15 cellular contexts compared by ENCODE assay signal in genomic region chr22:33584152-33584551, GRCh38.
A peak's percentile ranks its signal among the peaks of the same experiment; 100 is the strongest.
DNase-seq lines count a peak whose midpoint lies in the region; TF ChIP-seq lines count a peak whose summit lies in the region.
"Had no signal": no experiment of that assay in that cellular context is flagged by ENCODE, and none has a peak within 500 bp of the region (broad histone marks: within the 10 kb centered on the region; RNA-seq: fewer than 3 reads in every experiment).

No MANE protein-coding gene starts in this region.

- no peak overlapping the region for H3K27ac Mint-ChIP-seq in osteocyte (ENCODE audit: unreplicated experiment)
- H3K27ac Mint-ChIP-seq: B cell; CD4-positive, CD25-positive, alpha-beta regulatory T cell; CD8-positive, alpha-beta T cell had no signal

- H3K9me3 Mint-ChIP-seq in osteocyte (ENCODE audit: unreplicated experiment), result no peaks in the 10 kb centered on the region
- H3K9me3 Mint-ChIP-seq: CD8-positive, alpha-beta T cell had no signal

- intact Hi-C loops in head of caudate nucleus (cut with DNase I), result no loop called here

- no peaks in the 10 kb centered on the region for H3K4me1 Mint-ChIP-seq in osteocyte (ENCODE audit: unreplicated experiment)
- H3K4me1 Mint-ChIP-seq: CD4-positive, CD25-positive, alpha-beta regulatory T cell had no signal

- no peaks in the 10 kb centered on the region for H3K27me3 Mint-ChIP-seq in osteocyte (ENCODE audit: unreplicated experiment)
- H3K27me3 Mint-ChIP-seq: B cell; CD4-positive, CD25-positive, alpha-beta regulatory T cell had no signal

- TF ChIP-seq CTCF in osteocyte (IDR thresholded peaks at IDR 0.05), result no peak

- H3K4me3 Mint-ChIP-seq in osteocyte (ENCODE audit: unreplicated experiment), result no peak overlapping the region
- H3K4me3 Mint-ChIP-seq: B cell; CD8-positive, alpha-beta T cell had no signal

- peak in 23 of 42 donors; percentile 15 to 64 (median 44) for DNase-seq in head of caudate nucleus
- peak; percentile 75 for DNase-seq in osteocyte (ENCODE audit: extremely low spot score, unreplicated experiment)
- DNase-seq in putamen (ENCODE audit: low spot score), result peak; percentile 45
- DNase-seq in amniotic stem cell (lab: John Stamatoyannopoulos, UW), result no peak
- no peak for DNase-seq in A172 (ENCODE audit: low spot score)
- no peak for DNase-seq in COLO668 (lab: John Stamatoyannopoulos, UW; ENCODE audit: unreplicated experiment)
- DNase-seq: CD4-positive, CD25-positive, alpha-beta regulatory T cell; CD8-positive, alpha-beta T cell; DMS 273 treated with DMSO at 0.1 percent for 48 hours; DMS79; EL; GDM1; GM23248; H7 had no signal

- H3K36me3 Mint-ChIP-seq in osteocyte (ENCODE audit: unreplicated experiment), result no peaks in the 10 kb centered on the region
- H3K36me3 Mint-ChIP-seq: CD4-positive, CD25-positive, alpha-beta regulatory T cell; CD8-positive, alpha-beta T cell had no signal

Comparison
In these comparisons a context has a peak if more than half of its experiments do, and no peak if none do; other contexts are left out.
1. DNase-seq: peak in head of caudate nucleus (23 of 42), osteocyte (single experiment) and putamen (single experiment); none in amniotic stem cell (single experiment), A172 (single experiment) and COLO668 (single experiment).